1 cellular context compared by ENCODE assay signal in the genomic region with DNA sequence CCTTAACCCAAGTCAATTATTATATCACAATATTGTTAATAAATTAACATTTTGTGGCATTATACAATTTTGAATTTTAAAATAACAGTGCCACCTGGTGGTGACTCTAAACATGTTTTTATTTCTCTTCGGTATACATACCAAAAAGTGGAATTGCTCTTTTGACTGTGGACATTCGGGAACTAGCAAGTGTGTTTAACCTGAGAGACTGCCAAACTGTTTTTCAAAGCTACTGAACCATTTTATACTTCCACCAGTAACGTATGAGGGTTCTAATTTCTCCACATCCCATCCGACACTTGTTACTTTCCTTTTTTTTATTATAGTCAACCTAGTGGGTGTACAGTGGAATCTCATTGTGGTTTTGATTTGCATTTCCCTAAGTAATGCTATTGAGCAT.
TF ChIP-seq lines count a peak whose summit lies in the region.

No MANE protein-coding gene starts in this region.

TF ChIP-seq in GM12878, 131 proteins besides CTCF, POLR2A, EP300 and RAD21:
- no peak for TF ChIP-seq POLR2AphosphoS2 (IDR thresholded peaks at IDR 0.05; ENCODE audit: low read depth, low read length)
- TF ChIP-seq RUNX3 (IDR thresholded peaks at IDR 0.05; ENCODE audit: low read length): peak; percentile 41; the same call in 1 of the 2 replicates
- TF ChIP-seq SMC3 (IDR thresholded peaks at IDR 0.05; ENCODE audit: borderline replicate concordance, low read length): peak; percentile 79; the same call in 1 of the 2 replicates
